In genomic region chr7:6579446-6579845, GRCh38 we compare ENCODE assay signal across 12 cellular contexts. TPM values are rescaled to one million over a fixed set of nuclear protein-coding genes. Genes with fewer than 3 reads are reported as not detected.
DNase-seq lines count a peak whose midpoint lies in the region; ATAC-seq, FAIRE-seq and TF ChIP-seq lines count a peak whose summit lies in the region.
"Had no signal": no experiment of that assay in that cellular context is flagged by ENCODE, and none has a peak within 500 bp of the region (broad histone marks: within the 10 kb centered on the region; RNA-seq: fewer than 3 reads in every experiment).

No MANE protein-coding gene starts in this region.

- peaks cover 5% of the 10 kb centered on the region; the same call in 1 of the 2 replicates for H3F3A ChIP-seq in GM23338 (replicated peaks; ENCODE audit: low read depth)

- no peak overlapping the region for H3K9ac ChIP-seq in liver (ENCODE audit: low read depth in 1 of 2, low read length in 2 of 2)

- H3K4me2 ChIP-seq in GM23338 = no peak overlapping the region

- no peaks in the 10 kb centered on the region for H3K9me3 ChIP-seq in CD4-positive, CD25-positive, alpha-beta regulatory T cell (ENCODE audit: control insufficient read depth in 2 of 2, low read length in 2 of 2)
- H3K9me3 ChIP-seq in liver (ENCODE audit: control insufficient read depth in 4 of 4, low read length in 3 of 4) = no peaks in the 10 kb centered on the region

- no peaks in the 10 kb centered on the region for H3K79me2 ChIP-seq in GM23338 (replicated peaks; ENCODE audit: insufficient read depth)

- CTCF ChIA-PET in WTC11 (lab: Charles Lee) = no interaction called here

- no peak for ATAC-seq in CD4-positive, CD25-positive, alpha-beta regulatory T cell (ENCODE audit: low read depth in 2 of 2)
- ATAC-seq in GM23338 (peak; percentile 17), WTC11 (peak; percentile 56), HG02852 (IDR thresholded peaks at IDR 0.05; ENCODE audit: unreplicated experiment) (no peak), GM21825 (IDR thresholded peaks at IDR 0.05; ENCODE audit: unreplicated experiment) (no peak)

- DNase-seq in CD4-positive, CD25-positive, alpha-beta regulatory T cell = no peak
- DNase-seq in GM23338 (ENCODE audit: low spot score) (peak; percentile 70), WTC11 (ENCODE audit: low spot score) (no peak), NCI-H446 (lab: John Stamatoyannopoulos, UW) (no peak), H54 (ENCODE audit: insufficient read length, low spot score) (no peak)
- DNase-seq: NCI-H510A had no signal

- peak overlapping the region in 1 of 3 donors; percentile 46 for H3K27ac Mint-ChIP-seq in CD4-positive, CD25-positive, alpha-beta regulatory T cell
- H3K27ac Mint-ChIP-seq in GM23338 = no peak overlapping the region
- no peak overlapping the region; the same call in 1 of the 2 replicates for H3K27ac Mint-ChIP-seq in WTC11

- POLR2A ChIA-PET in WTC11 (lab: Charles Lee) = no interaction called here

- peaks cover 36% of the 10 kb centered on the region for H3K36me3 Mint-ChIP-seq in CD4-positive, CD25-positive, alpha-beta regulatory T cell
- H3K36me3 Mint-ChIP-seq in GM23338 (ENCODE audit: low read depth) (peaks cover 41% of the 10 kb centered on the region), WTC11 (peaks cover 38% of the 10 kb centered on the region)

- no peak overlapping the region for H2AFZ ChIP-seq in GM23338

- H3K9me2 ChIP-seq in GM23338 (ENCODE audit: insufficient read depth) = no peaks in the 10 kb centered on the region

- peak; percentile 31 to 38 for TF ChIP-seq CTCF in GM23338 (conservative IDR thresholded peaks at IDR 0.05; ENCODE audit: low read depth in 2 of 2)
- no peak; the same call in 1 of the 2 replicates for TF ChIP-seq CTCF in WTC11 (IDR thresholded peaks at IDR 0.05)
- TF ChIP-seq CTCF in liver (IDR thresholded peaks at IDR 0.05; ENCODE audit: low read depth, low read length, missing input control) = peak; percentile 15

- H3K27ac ChIP-seq in CD4-positive, CD25-positive, alpha-beta regulatory T cell (ENCODE audit: insufficient read depth, low read length, poor library complexity, severe bottlenecking) = no peak overlapping the region
- H3K27ac ChIP-seq in GM23338 (ENCODE audit: low read depth) (no peak overlapping the region), liver (ENCODE audit: low read depth in 1 of 2, low read length in 2 of 2) (no peak overlapping the region)

- TF ChIP-seq POLR2A in H54 (IDR thresholded peaks at IDR 0.05; ENCODE audit: low read depth, low read length) = no peak

- H4K20me1 ChIP-seq in GM23338 (replicated peaks; ENCODE audit: insufficient read depth) = no peaks in the 10 kb centered on the region

- peaks cover 33% of the 10 kb centered on the region for H3K36me3 ChIP-seq in CD4-positive, CD25-positive, alpha-beta regulatory T cell (ENCODE audit: control insufficient read depth, insufficient read depth, low read length)
- H3K36me3 ChIP-seq in GM23338 (ENCODE audit: insufficient read depth) = 0 out of 2 replicates have a peak, but pooled peaks cover 5% of the 10 kb centered on the region
- H3K36me3 ChIP-seq in liver (ENCODE audit: control insufficient read depth in 4 of 4, insufficient read depth in 3 of 4, low read depth in 1 of 4, low read length in 3 of 4) = peaks cover 12 to 41% (median 25%) of the 10 kb centered on the region in 4 donors

- 98% methylated on average over 4 of the region's 4 CpGs for WGBS in liver

- H3K9me3 Mint-ChIP-seq in CD4-positive, CD25-positive, alpha-beta regulatory T cell = no peaks in the 10 kb centered on the region
- H3K9me3 Mint-ChIP-seq in GM23338 (no peaks in the 10 kb centered on the region), WTC11 (no peaks in the 10 kb centered on the region)

- peak overlapping the region; percentile 73 to 91 (median 84) for H3K4me3 Mint-ChIP-seq in CD4-positive, CD25-positive, alpha-beta regulatory T cell
- H3K4me3 Mint-ChIP-seq in GM23338 = peak overlapping the region; percentile 34; the same call in 2 of the 3 replicates
- peak overlapping the region; percentile 85; the same call in 1 of the 2 replicates for H3K4me3 Mint-ChIP-seq in WTC11

- FAIRE-seq in H54 (lab: Jason Lieb, UNC) = no peak

- no peak overlapping the region for H3K4me3 ChIP-seq in CD4-positive, CD25-positive, alpha-beta regulatory T cell (ENCODE audit: low read depth, low read length)
- no peak overlapping the region for H3K4me3 ChIP-seq in GM23338
- no peak overlapping the region for H3K4me3 ChIP-seq in liver (ENCODE audit: low read depth in 1 of 3, low read length in 3 of 3)

- peaks cover 8% of the 10 kb centered on the region for H3K4me1 ChIP-seq in CD4-positive, CD25-positive, alpha-beta regulatory T cell (ENCODE audit: control insufficient read depth, insufficient read depth, low read length, poor library complexity, severe bottlenecking)
- H3K4me1 ChIP-seq in GM23338 (ENCODE audit: insufficient read depth) = no peaks in the 10 kb centered on the region
- H3K4me1 ChIP-seq in liver (ENCODE audit: control insufficient read depth in 4 of 4, insufficient read depth in 4 of 4, low read length in 3 of 4) = peaks cover 0 to 12% (median 9%) of the 10 kb centered on the region in 4 donors

- TF ChIP-seq RAD21 in liver (IDR thresholded peaks at IDR 0.05) = no peak

- H3K4me1 Mint-ChIP-seq in CD4-positive, CD25-positive, alpha-beta regulatory T cell = peaks cover 7 to 25% (median 13%) of the 10 kb centered on the region in 4 donors
- peaks cover 3% of the 10 kb centered on the region; the same call in 1 of the 3 replicates for H3K4me1 Mint-ChIP-seq in GM23338
- H3K4me1 Mint-ChIP-seq in WTC11 = no peaks in the 10 kb centered on the region

- H3K27me3 Mint-ChIP-seq in CD4-positive, CD25-positive, alpha-beta regulatory T cell = peaks cover 3% of the 10 kb centered on the region
- peaks cover 2% of the 10 kb centered on the region for H3K27me3 Mint-ChIP-seq in GM23338 (ENCODE audit: insufficient read depth, low read depth, poor library complexity)
- no peaks in the 10 kb centered on the region for H3K27me3 Mint-ChIP-seq in WTC11 (ENCODE audit: low read depth)

- no peaks in the 10 kb centered on the region for H3K27me3 ChIP-seq in CD4-positive, CD25-positive, alpha-beta regulatory T cell (ENCODE audit: control insufficient read depth, insufficient read depth, low read length)
- H3K27me3 ChIP-seq in GM23338 (ENCODE audit: insufficient read depth) (no peaks in the 10 kb centered on the region), liver (ENCODE audit: control insufficient read depth in 4 of 4, insufficient read depth in 4 of 4, low read length in 3 of 4) (no peaks in the 10 kb centered on the region)

TF ChIP-seq in GM23338, 12 proteins besides CTCF, POLR2A, EP300 and RAD21 (continues in another document):
- TF ChIP-seq NANOG (IDR thresholded peaks at IDR 0.05; ENCODE audit: borderline replicate concordance) = no peak
- TF ChIP-seq ZNF331 (CRISPR knock-in tag; IDR thresholded peaks at IDR 0.05; ENCODE audit: low read depth) = no peak
- TF ChIP-seq EZH2 (IDR thresholded peaks at IDR 0.05; ENCODE audit: low read depth, unreplicated experiment) = no peak

TF ChIP-seq in WTC11, 78 proteins besides CTCF, POLR2A, EP300 and RAD21 (continues in another document):
- TF ChIP-seq GABPB1 (CRISPR knock-in tag; IDR thresholded peaks at IDR 0.05) = no peak
- no peak for TF ChIP-seq TCF7 (CRISPR knock-in tag; IDR thresholded peaks at IDR 0.05; ENCODE audit: low read depth)
- no peak for TF ChIP-seq CREM (CRISPR knock-in tag; IDR thresholded peaks at IDR 0.05)
- TF ChIP-seq SMAD3 (CRISPR knock-in tag; IDR thresholded peaks at IDR 0.05; ENCODE audit: borderline replicate concordance) = no peak

TF ChIP-seq in liver, 16 proteins besides CTCF, POLR2A, EP300 and RAD21 (continues in another document):
- no peak for TF ChIP-seq GABPA (IDR thresholded peaks at IDR 0.05 in 1 of 2, conservative IDR thresholded peaks at IDR 0.05 in 1 of 2)
- TF ChIP-seq JUND (IDR thresholded peaks at IDR 0.05) = no peak

RNA-seq across cellular contexts. Expression of gene ZDHHC4, which starts 2.2 kb away (rescaled TPM):
- 20.4 TPM for total RNA-seq in CD4-positive, CD25-positive, alpha-beta regulatory T cell
- 10 to 100 TPM; 63.5 to 77.9 (median 67.0) TPM for polyA plus RNA-seq in CD4-positive, CD25-positive, alpha-beta regulatory T cell
- total RNA-seq in GM23338 (2014; rRNA removed; shearing (Covaris generic)) = 58.9 and 64.5 TPM in 2 replicates
- polyA plus RNA-seq in GM23338 (2016; fragmentation: Nextera tagmentation; extraction: Ambion mirVana) (31.2 and 32.5 TPM in 2 replicates), liver (10 to 100 TPM; 34.2 to 46.8 TPM)
- total RNA-seq in WTC11 (2021) (37.7 to 48.2 TPM (median 46.4 TPM) in 3 replicates), liver (10 to 100 TPM; 32.1 to 35.6 TPM)

RNA-seq across cellular contexts. Expression of gene INTS15, which starts 10.4 kb away (rescaled TPM):
- total RNA-seq in CD4-positive, CD25-positive, alpha-beta regulatory T cell = 50.1 TPM
- 10 to 100 TPM; 28.3 to 33.1 (median 31.5) TPM for polyA plus RNA-seq in CD4-positive, CD25-positive, alpha-beta regulatory T cell
- 27.0 and 30.6 TPM in 2 replicates for total RNA-seq in GM23338 (2014; rRNA removed; shearing (Covaris generic))
- polyA plus RNA-seq in GM23338 (2016; fragmentation: Nextera tagmentation; extraction: Ambion mirVana) = 7.0 and 8.1 TPM in 2 replicates
- total RNA-seq in WTC11 (2021) = 25.6 to 28.2 TPM (median 27.6 TPM) in 3 replicates
- 10 to 100 TPM in 1 of 2 donors, 1 to 10 TPM in 1; 7.9 to 10.4 TPM for total RNA-seq in liver
- 1 to 10 TPM; 5.2 to 8.4 TPM for polyA plus RNA-seq in liver

RNA-seq across cellular contexts. Expression of gene GRID2IP, which starts 28.2 kb away (rescaled TPM):
- 0.15 TPM for total RNA-seq in CD4-positive, CD25-positive, alpha-beta regulatory T cell
- under 1 TPM in 1 of 4 donors, not detected in 3; 0.10 TPM for polyA plus RNA-seq in CD4-positive, CD25-positive, alpha-beta regulatory T cell
- 1.5 TPM in 2 replicates for total RNA-seq in GM23338 (2014; rRNA removed; shearing (Covaris generic))
- 0.54 and 0.73 TPM in 2 replicates for polyA plus RNA-seq in GM23338 (2016; fragmentation: Nextera tagmentation; extraction: Ambion mirVana)
- 3.0 to 4.8 TPM (median 4.6 TPM) in 3 replicates for total RNA-seq in WTC11 (2021)
- under 1 TPM; 0.05 to 0.08 TPM for total RNA-seq in liver
- polyA plus RNA-seq in liver = not detected
- total RNA-seq: fibroblast of lung, pulmonary artery endothelial cell, subcutaneous adipose tissue had no signal
- polyA plus RNA-seq: fibroblast of lung had no signal

RNA-seq across cellular contexts. Expression of gene ZNF853, which starts 36.0 kb away (rescaled TPM):
- 0.96 TPM for total RNA-seq in CD4-positive, CD25-positive, alpha-beta regulatory T cell
- 1 to 10 TPM in 1 of 4 donors, under 1 TPM in 3; 0.26 to 1.3 (median 0.71) TPM for polyA plus RNA-seq in CD4-positive, CD25-positive, alpha-beta regulatory T cell
- total RNA-seq in GM23338 (2014; rRNA removed; shearing (Covaris generic)) = 8.9 and 9.8 TPM in 2 replicates
- polyA plus RNA-seq in GM23338 (2016; fragmentation: Nextera tagmentation; extraction: Ambion mirVana) (0.32 and 0.78 TPM in 2 replicates), liver (under 1 TPM; 0.04 to 0.35 TPM)
- total RNA-seq in WTC11 (2021) (7.7 to 8.0 TPM (median 8.0 TPM) in 3 replicates), liver (1 to 10 TPM in 1 of 2 donors, under 1 TPM in 1; 0.67 to 3.0 TPM)

RNA-seq across cellular contexts. Expression of gene ZNF316, which starts 57.7 kb away (rescaled TPM):
- total RNA-seq in CD4-positive, CD25-positive, alpha-beta regulatory T cell = 51.6 TPM
- 1 to 10 TPM in 2 of 4 donors, under 1 TPM in 2; 0.81 to 1.5 (median 0.98) TPM for polyA plus RNA-seq in CD4-positive, CD25-positive, alpha-beta regulatory T cell
- total RNA-seq in GM23338 (2014; rRNA removed; shearing (Covaris generic)) = 13.2 and 17.4 TPM in 2 replicates
- 1.1 and 1.2 TPM in 2 replicates for polyA plus RNA-seq in GM23338 (2016; fragmentation: Nextera tagmentation; extraction: Ambion mirVana)
- 15.1 to 19.9 TPM (median 18.8 TPM) in 3 replicates for total RNA-seq in WTC11 (2021)
- total RNA-seq in liver = 10 to 100 TPM in 1 of 2 donors, 1 to 10 TPM in 1; 8.9 to 14.3 TPM
- polyA plus RNA-seq in liver = 1 to 10 TPM in 1 of 2 donors, under 1 TPM in 1; 0.35 to 5.4 TPM

Comparison
In these comparisons a context has a peak if more than half of its experiments do, and no peak if none do; other contexts are left out.
1. ATAC-seq: peak in GM23338 (single experiment) and WTC11 (single experiment); none in CD4-positive, CD25-positive, alpha-beta regulatory T cell (0 of 2), HG02852 (single experiment) and GM21825 (single experiment).
2. H3K4me3 Mint-ChIP-seq: peak in every context shown above with its lines; median percentile 85 in WTC11; 84 in CD4-positive, CD25-positive, alpha-beta regulatory T cell; 34 in GM23338.